In genomic region chr6:34535646-34536045, GRCh38 we compare ENCODE assay signal across 2 cellular contexts.
TF ChIP-seq lines count a peak whose summit lies in the region.

No MANE protein-coding gene starts in this region.

TF ChIP-seq in A549, 52 proteins besides CTCF, POLR2A, EP300 and RAD21 (continued from another document):
- TF ChIP-seq BHLHE40 (IDR thresholded peaks at IDR 0.05; ENCODE audit: low read depth, low read length) (no peak), EHF (CRISPR knock-in tag; IDR thresholded peaks at IDR 0.05) (no peak), HOXB13 (CRISPR knock-in tag; IDR thresholded peaks at IDR 0.05; ENCODE audit: low read depth) (no peak), HES2 (IDR thresholded peaks at IDR 0.05) (no peak), MYC (IDR thresholded peaks at IDR 0.05; ENCODE audit: borderline replicate concordance, low read length) (no peak), PHF8 (IDR thresholded peaks at IDR 0.05; ENCODE audit: borderline replicate concordance, low read depth) (no peak), FOSB (CRISPR knock-in tag; IDR thresholded peaks at IDR 0.05) (no peak), HOXB5 (CRISPR knock-in tag; IDR thresholded peaks at IDR 0.05) (no peak), MAFK (IDR thresholded peaks at IDR 0.05; ENCODE audit: partially characterized antibody) (no peak), CBX8 (IDR thresholded peaks at IDR 0.05) (no peak), SMC3 (IDR thresholded peaks at IDR 0.05) (no peak), ZSCAN20 (CRISPR knock-in tag; IDR thresholded peaks at IDR 0.05) (no peak), RFX5 (IDR thresholded peaks at IDR 0.05) (no peak), NFE2L2 (conservative IDR thresholded peaks at IDR 0.05; ENCODE audit: low read length) (no peak)
- TF ChIP-seq, protein P1, sequence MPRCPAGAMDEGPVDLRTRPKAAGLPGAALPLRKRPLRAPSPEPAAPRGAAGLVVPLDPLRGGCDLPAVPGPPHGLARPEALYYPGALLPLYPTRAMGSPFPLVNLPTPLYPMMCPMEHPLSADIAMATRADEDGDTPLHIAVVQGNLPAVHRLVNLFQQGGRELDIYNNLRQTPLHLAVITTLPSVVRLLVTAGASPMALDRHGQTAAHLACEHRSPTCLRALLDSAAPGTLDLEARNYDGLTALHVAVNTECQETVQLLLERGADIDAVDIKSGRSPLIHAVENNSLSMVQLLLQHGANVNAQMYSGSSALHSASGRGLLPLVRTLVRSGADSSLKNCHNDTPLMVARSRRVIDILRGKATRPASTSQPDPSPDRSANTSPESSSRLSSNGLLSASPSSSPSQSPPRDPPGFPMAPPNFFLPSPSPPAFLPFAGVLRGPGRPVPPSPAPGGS (IDR thresholded peaks at IDR 0.05): no peak

TF ChIP-seq in K562, 482 proteins besides CTCF, POLR2A, EP300 and RAD21:
- TF ChIP-seq MXD1 (CRISPR knock-in tag; IDR thresholded peaks at IDR 0.05; ENCODE audit: borderline replicate concordance, poor library complexity, severe bottlenecking): no peak
- no peak for TF ChIP-seq DPF2 (IDR thresholded peaks at IDR 0.05)
- no peak for TF ChIP-seq CGGBP1 (CRISPR knock-in tag; IDR thresholded peaks at IDR 0.05)
- TF ChIP-seq, protein P2, sequence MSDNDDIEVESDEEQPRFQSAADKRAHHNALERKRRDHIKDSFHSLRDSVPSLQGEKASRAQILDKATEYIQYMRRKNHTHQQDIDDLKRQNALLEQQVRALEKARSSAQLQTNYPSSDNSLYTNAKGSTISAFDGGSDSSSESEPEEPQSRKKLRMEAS (CRISPR knock-in tag; IDR thresholded peaks at IDR 0.05): 0 out of 2 replicates have a peak, but pooled peaks have one; percentile 12
- no peak for TF ChIP-seq TAF1 (IDR thresholded peaks at IDR 0.05; ENCODE audit: control insufficient read depth, extremely low read depth, insufficient read depth, low read length, severe bottlenecking)
